Comparison of ENCODE assay signal across 1 cellular context in genomic region chr22:37893583-37893983, GRCh38.
TF ChIP-seq lines count a peak whose summit lies in the region.

No MANE protein-coding gene starts in this region.

TF ChIP-seq in HCT116, 20 proteins besides CTCF, POLR2A, EP300 and RAD21 (continued from another document):
- TF ChIP-seq CBX3 (IDR thresholded peaks at IDR 0.05; ENCODE audit: low read depth) = no peak
- TF ChIP-seq, protein P1, sequence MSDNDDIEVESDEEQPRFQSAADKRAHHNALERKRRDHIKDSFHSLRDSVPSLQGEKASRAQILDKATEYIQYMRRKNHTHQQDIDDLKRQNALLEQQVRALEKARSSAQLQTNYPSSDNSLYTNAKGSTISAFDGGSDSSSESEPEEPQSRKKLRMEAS (IDR thresholded peaks at IDR 0.05) = no peak
- TF ChIP-seq EZH2phosphoT487 (IDR thresholded peaks at IDR 0.05; ENCODE audit: borderline replicate concordance) = no peak
